Comparison of ENCODE assay signal across 9 cellular contexts in genomic region chr10:32954080-32954479, GRCh38. TPM values are rescaled to one million over a fixed set of nuclear protein-coding genes. Genes with fewer than 3 reads are reported as not detected.
DNase-seq lines count a peak whose midpoint lies in the region; ATAC-seq, FAIRE-seq and TF ChIP-seq lines count a peak whose summit lies in the region.
"Had no signal": no experiment of that assay in that cellular context is flagged by ENCODE, and none has a peak within 500 bp of the region (broad histone marks: within the 10 kb centered on the region; RNA-seq: fewer than 3 reads in every experiment).

No MANE protein-coding gene starts in this region.

- H4K20me1 ChIP-seq in BLaER1 treated with 17β-estradiol and CSF1 and Interleukin-3, amounts not matched to agents 10 nM and 100 nM = peaks cover 64 to 85% (median 82%) of the 10 kb centered on the region in 11 experiments; a peak in 21 of 22 replicates

- POLR2A ChIA-PET in naive thymus-derived CD8-positive, alpha-beta T cell (lab: Charles Lee) = interaction anchor here (0.7 kb wide), 1 partner anchor 152 kb away, joined by 4 read pairs; no protein-coding TSS in a partner anchor

- peaks cover 28 to 74% (median 40%) of the 10 kb centered on the region in 10 experiments for H3K4me1 ChIP-seq in BLaER1 treated with 17β-estradiol and CSF1 and Interleukin-3, amounts not matched to agents 10 nM and 100 nM
- H3K4me1 ChIP-seq in HUES64 (ENCODE audit: insufficient read depth, low read length) = peaks cover 75% of the 10 kb centered on the region

- H3K4me3 Mint-ChIP-seq in central memory CD8-positive, alpha-beta T cell = peak overlapping the region; percentile 67
- H3K4me3 Mint-ChIP-seq in naive thymus-derived CD8-positive, alpha-beta T cell = peak overlapping the region in 9 of 10 donors; percentile 4 to 85 (median 57)

- peaks cover 0 to 20% (median 9%) of the 10 kb centered on the region in 11 experiments; a peak in 11 of 22 replicates for H3K36me3 ChIP-seq in BLaER1 treated with 17β-estradiol and CSF1 and Interleukin-3, amounts not matched to agents 10 nM and 100 nM
- H3K36me3 ChIP-seq in HUES64 (ENCODE audit: insufficient read depth, low read length) = peaks cover 4% of the 10 kb centered on the region; the same call in 1 of the 2 replicates

- peaks cover 17% of the 10 kb centered on the region for H3K36me3 Mint-ChIP-seq in central memory CD8-positive, alpha-beta T cell (ENCODE audit: insufficient read depth)
- H3K36me3 Mint-ChIP-seq in naive thymus-derived CD8-positive, alpha-beta T cell = no peaks in the 10 kb centered on the region

- no peak overlapping the region; a peak in 1 of 22 replicates for H3K9ac ChIP-seq in BLaER1 treated with 17β-estradiol and CSF1 and Interleukin-3, amounts not matched to agents 10 nM and 100 nM
- no peak overlapping the region for H3K9ac ChIP-seq in HUES64 (ENCODE audit: low read depth, low read length)

- H3K27ac Mint-ChIP-seq in central memory CD8-positive, alpha-beta T cell (ENCODE audit: low read depth) = peak overlapping the region; percentile 68
- peak overlapping the region in 7 of 10 donors; percentile 10 to 74 (median 53) for H3K27ac Mint-ChIP-seq in naive thymus-derived CD8-positive, alpha-beta T cell

- no peak for ATAC-seq in central memory CD8-positive, alpha-beta T cell (replicated peaks; ENCODE audit: extremely low read depth, poor library complexity, severe bottlenecking)
- ATAC-seq in naive thymus-derived CD8-positive, alpha-beta T cell = no peak
- no peak for ATAC-seq in HG03520 (IDR thresholded peaks at IDR 0.05; ENCODE audit: unreplicated experiment)

- no peaks in the 10 kb centered on the region for H3K27me3 Mint-ChIP-seq in central memory CD8-positive, alpha-beta T cell
- no peaks in the 10 kb centered on the region for H3K27me3 Mint-ChIP-seq in naive thymus-derived CD8-positive, alpha-beta T cell

- H3K4me1 Mint-ChIP-seq in central memory CD8-positive, alpha-beta T cell = peaks cover 72% of the 10 kb centered on the region
- peaks cover 24 to 80% (median 64%) of the 10 kb centered on the region in 4 donors for H3K4me1 Mint-ChIP-seq in naive thymus-derived CD8-positive, alpha-beta T cell

- no peak overlapping the region; a peak in 1 of 20 replicates for H3K4me3 ChIP-seq in BLaER1 treated with 17β-estradiol and CSF1 and Interleukin-3, amounts not matched to agents 10 nM and 100 nM
- peak overlapping the region; percentile 89; the same call in 1 of the 2 replicates for H3K4me3 ChIP-seq in HUES64 (ENCODE audit: low read length)

- no peak overlapping the region for H3K27ac ChIP-seq in BLaER1 treated with 17β-estradiol and CSF1 and Interleukin-3, amounts not matched to agents 10 nM and 100 nM
- peak overlapping the region; percentile 37; the same call in 1 of the 2 replicates for H3K27ac ChIP-seq in HUES64 (ENCODE audit: low read depth, low read length)

- no peaks in the 10 kb centered on the region; a peak in 1 of 22 replicates for H3K9me3 ChIP-seq in BLaER1 treated with 17β-estradiol and CSF1 and Interleukin-3, amounts not matched to agents 10 nM and 100 nM (replicated peaks in 1 of 11)
- no peaks in the 10 kb centered on the region for H3K9me3 ChIP-seq in HUES64 (ENCODE audit: insufficient read depth, low read depth, low read length)

- no peaks in the 10 kb centered on the region for H3K9me3 Mint-ChIP-seq in central memory CD8-positive, alpha-beta T cell
- no peaks in the 10 kb centered on the region for H3K9me3 Mint-ChIP-seq in naive thymus-derived CD8-positive, alpha-beta T cell

- no peak for DNase-seq in central memory CD8-positive, alpha-beta T cell (ENCODE audit: low spot score in 2 of 2)
- DNase-seq in naive thymus-derived CD8-positive, alpha-beta T cell = no peak
- no peak for DNase-seq in AML-193 (lab: John Stamatoyannopoulos, UW)
- DNase-seq in H54 (ENCODE audit: insufficient read length, low spot score) = no peak
- no peak for DNase-seq in COLO668 (lab: John Stamatoyannopoulos, UW; ENCODE audit: unreplicated experiment)
- DNase-seq: GDM1 had no signal

- H3K4me2 ChIP-seq in BLaER1 treated with 17β-estradiol and CSF1 and Interleukin-3, amounts not matched to agents 10 nM and 100 nM = peak overlapping the region in 7 of 11 experiments; percentile 4 to 99 (median 80); a peak in 10 of 22 replicates

- H3K27me3 ChIP-seq in BLaER1 treated with 17β-estradiol and CSF1 and Interleukin-3, amounts not matched to agents 10 nM and 100 nM = no peaks in the 10 kb centered on the region
- no peaks in the 10 kb centered on the region for H3K27me3 ChIP-seq in HUES64 (ENCODE audit: insufficient read depth, low read length)

- no peak for FAIRE-seq in H54 (lab: Jason Lieb, UNC)

- TF ChIP-seq POLR2A in H54 (IDR thresholded peaks at IDR 0.05; ENCODE audit: low read depth, low read length) = no peak

RNA-seq across cellular contexts. Expression of gene ITGB1, which starts 4.0 kb away (rescaled TPM):
- 236 TPM for polyA plus RNA-seq in HUES64 (2013, experiment 1 of 2)
- polyA plus RNA-seq in HUES64 (2013, experiment 2 of 2) = 283 TPM
- 10 to 100 TPM; 34.2 to 34.6 TPM for total RNA-seq in naive thymus-derived CD8-positive, alpha-beta T cell
- 100 to 1,000 TPM in 1 of 3 donors, 10 to 100 TPM in 2; 26.1 to 107 (median 28.9) TPM for polyA plus RNA-seq in naive thymus-derived CD8-positive, alpha-beta T cell
